In genomic region chr5:176172246-176172645, GRCh38 we compare ENCODE assay signal across 21 cellular contexts.
"Had no signal": no experiment of that assay in that cellular context is flagged by ENCODE, and none has a peak within 500 bp of the region (broad histone marks: within the 10 kb centered on the region; RNA-seq: fewer than 3 reads in every experiment).

No MANE protein-coding gene starts in this region.

- H3K27ac ChIP-seq: SJSA1, SK-N-MC had no signal

- DNase-seq: KBM-7, MV-4-11, NCI-H1048, NCI-H1105, NCI-H1417, NCI-H1436 treated with DMSO at 0.1 percent for 48 hours, NCI-H1694, NCI-H187 treated with DMSO at 0.1 percent for 48 hours, NCI-H2029 treated with DMSO at 0.1 percent for 48 hours, NCI-H2227 treated with DMSO at 0.1 percent for 48 hours, NCI-H524 treated with DMSO at 0.1 percent for 48 hours, NCI-H69, NCI-H774, Right ventricle myocardium superior, RPMI8226, SIG-M5 had no signal

- H3K4me3 ChIP-seq: SJSA1, SK-N-MC had no signal

- H3K27ac Mint-ChIP-seq: IgD-negative memory B cell had no signal

- H3K4me3 Mint-ChIP-seq: IgD-negative memory B cell had no signal

- H3K4me1 ChIP-seq: SJSA1 had no signal

- H3K9me3 ChIP-seq: SJSA1 had no signal

- H3K36me3 ChIP-seq: SJSA1 had no signal

- FAIRE-seq: HepG2, RCC 7860 had no signal

- ATAC-seq: HepG2 had no signal
